Comparison of ENCODE assay signal across 1 cellular context in the genomic region with DNA sequence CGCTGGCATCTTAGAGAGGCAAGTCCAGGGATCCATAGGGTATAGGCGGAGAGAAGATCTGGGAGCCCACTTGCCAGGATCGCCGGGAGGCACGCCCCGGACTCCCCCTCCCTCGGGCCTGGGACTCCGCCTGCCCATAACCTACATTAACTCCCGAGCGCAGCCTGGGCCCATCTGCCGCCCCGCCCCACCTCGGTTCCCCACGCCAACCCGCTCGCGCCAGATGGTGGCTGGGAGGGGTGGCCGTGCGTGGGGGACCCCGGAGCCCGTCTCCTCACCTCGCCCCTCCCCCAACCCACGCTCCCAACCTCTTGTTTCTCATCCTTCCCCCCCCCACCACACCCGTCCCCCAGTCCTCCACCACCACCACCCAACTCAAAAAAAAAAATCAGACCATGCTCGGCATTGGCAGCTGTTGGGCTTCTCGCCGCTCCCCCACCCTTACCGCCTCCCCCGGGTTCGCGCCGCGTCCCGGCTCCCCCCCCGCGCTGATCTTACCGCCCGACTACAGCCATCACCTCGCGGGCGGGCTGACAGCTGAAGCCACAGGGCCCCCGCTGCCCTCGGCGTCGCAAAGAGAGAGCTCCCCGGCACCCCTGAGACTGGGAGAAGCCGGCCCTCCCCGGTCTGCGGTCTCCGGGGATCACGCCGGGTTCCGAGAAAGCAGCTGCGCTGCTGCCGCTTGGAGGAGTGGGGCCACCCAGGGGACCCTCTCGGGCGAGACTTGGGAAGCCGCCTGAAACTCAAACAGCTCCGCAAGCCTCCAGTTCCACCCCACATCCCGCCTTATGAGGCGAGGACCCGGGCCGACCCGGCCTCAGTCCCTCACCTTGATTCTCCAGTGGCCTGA.
TF ChIP-seq lines count a peak whose summit lies in the region.

No MANE protein-coding gene starts in this region.

TF ChIP-seq in K562, 482 proteins besides CTCF, POLR2A, EP300 and RAD21 (continues in another document):
- no peak for TF ChIP-seq CHCHD3 (CRISPR knock-in tag; IDR thresholded peaks at IDR 0.05)
- TF ChIP-seq WHSC1 (IDR thresholded peaks at IDR 0.05; ENCODE audit: low read length): no peak
- TF ChIP-seq, protein P1, sequence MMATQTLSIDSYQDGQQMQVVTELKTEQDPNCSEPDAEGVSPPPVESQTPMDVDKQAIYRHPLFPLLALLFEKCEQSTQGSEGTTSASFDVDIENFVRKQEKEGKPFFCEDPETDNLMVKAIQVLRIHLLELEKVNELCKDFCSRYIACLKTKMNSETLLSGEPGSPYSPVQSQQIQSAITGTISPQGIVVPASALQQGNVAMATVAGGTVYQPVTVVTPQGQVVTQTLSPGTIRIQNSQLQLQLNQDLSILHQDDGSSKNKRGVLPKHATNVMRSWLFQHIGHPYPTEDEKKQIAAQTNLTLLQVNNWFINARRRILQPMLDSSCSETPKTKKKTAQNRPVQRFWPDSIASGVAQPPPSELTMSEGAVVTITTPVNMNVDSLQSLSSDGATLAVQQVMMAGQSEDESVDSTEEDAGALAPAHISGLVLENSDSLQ (IDR thresholded peaks at IDR 0.05): peak; percentile 69
- TF ChIP-seq MTA2 (IDR thresholded peaks at IDR 0.05; ENCODE audit: low read depth): no peak
- no peak for TF ChIP-seq NR2F6 (CRISPR knock-in tag; IDR thresholded peaks at IDR 0.05)
- TF ChIP-seq TEAD1 (CRISPR knock-in tag; IDR thresholded peaks at IDR 0.05): no peak
- TF ChIP-seq, protein P2, sequence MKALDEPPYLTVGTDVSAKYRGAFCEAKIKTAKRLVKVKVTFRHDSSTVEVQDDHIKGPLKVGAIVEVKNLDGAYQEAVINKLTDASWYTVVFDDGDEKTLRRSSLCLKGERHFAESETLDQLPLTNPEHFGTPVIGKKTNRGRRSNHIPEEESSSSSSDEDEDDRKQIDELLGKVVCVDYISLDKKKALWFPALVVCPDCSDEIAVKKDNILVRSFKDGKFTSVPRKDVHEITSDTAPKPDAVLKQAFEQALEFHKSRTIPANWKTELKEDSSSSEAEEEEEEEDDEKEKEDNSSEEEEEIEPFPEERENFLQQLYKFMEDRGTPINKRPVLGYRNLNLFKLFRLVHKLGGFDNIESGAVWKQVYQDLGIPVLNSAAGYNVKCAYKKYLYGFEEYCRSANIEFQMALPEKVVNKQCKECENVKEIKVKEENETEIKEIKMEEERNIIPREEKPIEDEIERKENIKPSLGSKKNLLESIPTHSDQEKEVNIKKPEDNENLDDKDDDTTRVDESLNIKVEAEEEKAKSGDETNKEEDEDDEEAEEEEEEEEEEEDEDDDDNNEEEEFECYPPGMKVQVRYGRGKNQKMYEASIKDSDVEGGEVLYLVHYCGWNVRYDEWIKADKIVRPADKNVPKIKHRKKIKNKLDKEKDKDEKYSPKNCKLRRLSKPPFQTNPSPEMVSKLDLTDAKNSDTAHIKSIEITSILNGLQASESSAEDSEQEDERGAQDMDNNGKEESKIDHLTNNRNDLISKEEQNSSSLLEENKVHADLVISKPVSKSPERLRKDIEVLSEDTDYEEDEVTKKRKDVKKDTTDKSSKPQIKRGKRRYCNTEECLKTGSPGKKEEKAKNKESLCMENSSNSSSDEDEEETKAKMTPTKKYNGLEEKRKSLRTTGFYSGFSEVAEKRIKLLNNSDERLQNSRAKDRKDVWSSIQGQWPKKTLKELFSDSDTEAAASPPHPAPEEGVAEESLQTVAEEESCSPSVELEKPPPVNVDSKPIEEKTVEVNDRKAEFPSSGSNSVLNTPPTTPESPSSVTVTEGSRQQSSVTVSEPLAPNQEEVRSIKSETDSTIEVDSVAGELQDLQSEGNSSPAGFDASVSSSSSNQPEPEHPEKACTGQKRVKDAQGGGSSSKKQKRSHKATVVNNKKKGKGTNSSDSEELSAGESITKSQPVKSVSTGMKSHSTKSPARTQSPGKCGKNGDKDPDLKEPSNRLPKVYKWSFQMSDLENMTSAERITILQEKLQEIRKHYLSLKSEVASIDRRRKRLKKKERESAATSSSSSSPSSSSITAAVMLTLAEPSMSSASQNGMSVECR (CRISPR knock-in tag; IDR thresholded peaks at IDR 0.05): no peak
- TF ChIP-seq MEIS2 (IDR thresholded peaks at IDR 0.05; ENCODE audit: partially characterized antibody): peak; percentile 23
- no peak for TF ChIP-seq ZFPM2 (CRISPR knock-in tag; IDR thresholded peaks at IDR 0.05)
- TF ChIP-seq, protein P3, sequence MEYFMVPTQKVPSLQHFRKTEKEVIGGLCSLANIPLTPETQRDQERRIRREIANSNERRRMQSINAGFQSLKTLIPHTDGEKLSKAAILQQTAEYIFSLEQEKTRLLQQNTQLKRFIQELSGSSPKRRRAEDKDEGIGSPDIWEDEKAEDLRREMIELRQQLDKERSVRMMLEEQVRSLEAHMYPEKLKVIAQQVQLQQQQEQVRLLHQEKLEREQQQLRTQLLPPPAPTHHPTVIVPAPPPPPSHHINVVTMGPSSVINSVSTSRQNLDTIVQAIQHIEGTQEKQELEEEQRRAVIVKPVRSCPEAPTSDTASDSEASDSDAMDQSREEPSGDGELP (CRISPR knock-in tag; IDR thresholded peaks at IDR 0.05; ENCODE audit: borderline replicate concordance): 0 out of 2 replicates have a peak, but pooled peaks have one; percentile 9
- no peak for TF ChIP-seq MYNN (IDR thresholded peaks at IDR 0.05)
- TF ChIP-seq MYNN (CRISPR knock-in tag; IDR thresholded peaks at IDR 0.05): no peak
- TF ChIP-seq, protein P4, sequence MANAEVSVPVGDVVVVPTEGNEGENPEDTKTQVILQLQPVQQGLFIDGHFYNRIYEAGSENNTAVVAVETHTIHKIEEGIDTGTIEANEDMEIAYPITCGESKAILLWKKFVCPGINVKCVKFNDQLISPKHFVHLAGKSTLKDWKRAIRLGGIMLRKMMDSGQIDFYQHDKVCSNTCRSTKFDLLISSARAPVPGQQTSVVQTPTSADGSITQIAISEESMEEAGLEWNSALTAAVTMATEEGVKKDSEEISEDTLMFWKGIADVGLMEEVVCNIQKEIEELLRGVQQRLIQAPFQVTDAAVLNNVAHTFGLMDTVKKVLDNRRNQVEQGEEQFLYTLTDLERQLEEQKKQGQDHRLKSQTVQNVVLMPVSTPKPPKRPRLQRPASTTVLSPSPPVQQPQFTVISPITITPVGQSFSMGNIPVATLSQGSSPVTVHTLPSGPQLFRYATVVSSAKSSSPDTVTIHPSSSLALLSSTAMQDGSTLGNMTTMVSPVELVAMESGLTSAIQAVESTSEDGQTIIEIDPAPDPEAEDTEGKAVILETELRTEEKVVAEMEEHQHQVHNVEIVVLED (CRISPR knock-in tag; IDR thresholded peaks at IDR 0.05): no peak
- no peak for TF ChIP-seq NFIX (CRISPR knock-in tag; IDR thresholded peaks at IDR 0.05; ENCODE audit: low read depth)
- no peak for TF ChIP-seq LARP7 (IDR thresholded peaks at IDR 0.05)
- TF ChIP-seq MXI1 (IDR thresholded peaks at IDR 0.05; ENCODE audit: low read depth, low read length): no peak
- TF ChIP-seq, protein P5, sequence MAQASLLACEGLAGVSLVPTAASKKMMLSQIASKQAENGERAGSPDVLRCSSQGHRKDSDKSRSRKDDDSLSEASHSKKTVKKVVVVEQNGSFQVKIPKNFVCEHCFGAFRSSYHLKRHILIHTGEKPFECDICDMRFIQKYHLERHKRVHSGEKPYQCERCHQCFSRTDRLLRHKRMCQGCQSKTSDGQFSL (CRISPR knock-in tag; IDR thresholded peaks at IDR 0.05): no peak
- TF ChIP-seq, protein P5 (tag; IDR thresholded peaks at IDR 0.05): no peak
- TF ChIP-seq, protein P6, sequence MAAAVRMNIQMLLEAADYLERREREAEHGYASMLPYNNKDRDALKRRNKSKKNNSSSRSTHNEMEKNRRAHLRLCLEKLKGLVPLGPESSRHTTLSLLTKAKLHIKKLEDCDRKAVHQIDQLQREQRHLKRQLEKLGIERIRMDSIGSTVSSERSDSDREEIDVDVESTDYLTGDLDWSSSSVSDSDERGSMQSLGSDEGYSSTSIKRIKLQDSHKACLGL (CRISPR knock-in tag; IDR thresholded peaks at IDR 0.05; ENCODE audit: borderline replicate concordance, poor library complexity, severe bottlenecking): no peak
- no peak for TF ChIP-seq RBBP5 (IDR thresholded peaks at IDR 0.05; ENCODE audit: borderline replicate concordance, insufficient read depth, low read length, poor library complexity, severe bottlenecking)
- TF ChIP-seq L3MBTL2 (IDR thresholded peaks at IDR 0.05): 0 out of 2 replicates have a peak, but pooled peaks have one; percentile 31
- no peak for TF ChIP-seq YY1 (IDR thresholded peaks at IDR 0.05; ENCODE audit: borderline replicate concordance in 1 of 3, control insufficient read depth in 1 of 3, extremely low read depth in 1 of 3, insufficient read depth in 3 of 3, insufficient read length in 1 of 3, insufficient replicate concordance in 2 of 3, low read depth in 1 of 3, low read length in 2 of 3)
- 0 out of 2 replicates have a peak, but pooled peaks have one; percentile 27 for TF ChIP-seq POLR2G (IDR thresholded peaks at IDR 0.05; ENCODE audit: low read depth, low read length)
- TF ChIP-seq HMG20B (CRISPR knock-in tag; IDR thresholded peaks at IDR 0.05): no peak
- no peak for TF ChIP-seq FOXJ3 (CRISPR knock-in tag; IDR thresholded peaks at IDR 0.05)
- no peak for TF ChIP-seq ZNF121 (CRISPR knock-in tag; conservative IDR thresholded peaks at IDR 0.05)
- TF ChIP-seq CXXC5 (CRISPR knock-in tag; IDR thresholded peaks at IDR 0.05): 0 out of 2 replicates have a peak, but pooled peaks have one; percentile 13
- TF ChIP-seq DACH1 (IDR thresholded peaks at IDR 0.05; ENCODE audit: partially characterized antibody): no peak
- TF ChIP-seq SREBF2 (CRISPR knock-in tag; IDR thresholded peaks at IDR 0.05): no peak
- TF ChIP-seq SMARCE1 (IDR thresholded peaks at IDR 0.05): no peak
- TF ChIP-seq, protein P7, sequence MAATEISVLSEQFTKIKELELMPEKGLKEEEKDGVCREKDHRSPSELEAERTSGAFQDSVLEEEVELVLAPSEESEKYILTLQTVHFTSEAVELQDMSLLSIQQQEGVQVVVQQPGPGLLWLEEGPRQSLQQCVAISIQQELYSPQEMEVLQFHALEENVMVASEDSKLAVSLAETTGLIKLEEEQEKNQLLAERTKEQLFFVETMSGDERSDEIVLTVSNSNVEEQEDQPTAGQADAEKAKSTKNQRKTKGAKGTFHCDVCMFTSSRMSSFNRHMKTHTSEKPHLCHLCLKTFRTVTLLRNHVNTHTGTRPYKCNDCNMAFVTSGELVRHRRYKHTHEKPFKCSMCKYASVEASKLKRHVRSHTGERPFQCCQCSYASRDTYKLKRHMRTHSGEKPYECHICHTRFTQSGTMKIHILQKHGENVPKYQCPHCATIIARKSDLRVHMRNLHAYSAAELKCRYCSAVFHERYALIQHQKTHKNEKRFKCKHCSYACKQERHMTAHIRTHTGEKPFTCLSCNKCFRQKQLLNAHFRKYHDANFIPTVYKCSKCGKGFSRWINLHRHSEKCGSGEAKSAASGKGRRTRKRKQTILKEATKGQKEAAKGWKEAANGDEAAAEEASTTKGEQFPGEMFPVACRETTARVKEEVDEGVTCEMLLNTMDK (IDR thresholded peaks at IDR 0.05; ENCODE audit: borderline replicate concordance, insufficient read depth, low read depth, low read length, poor library complexity, severe bottlenecking): no peak
- TF ChIP-seq RBFOX2 (IDR thresholded peaks at IDR 0.05; ENCODE audit: low read depth, low read length): 0 out of 2 replicates have a peak, but pooled peaks have one; percentile 30
- TF ChIP-seq, protein P8, sequence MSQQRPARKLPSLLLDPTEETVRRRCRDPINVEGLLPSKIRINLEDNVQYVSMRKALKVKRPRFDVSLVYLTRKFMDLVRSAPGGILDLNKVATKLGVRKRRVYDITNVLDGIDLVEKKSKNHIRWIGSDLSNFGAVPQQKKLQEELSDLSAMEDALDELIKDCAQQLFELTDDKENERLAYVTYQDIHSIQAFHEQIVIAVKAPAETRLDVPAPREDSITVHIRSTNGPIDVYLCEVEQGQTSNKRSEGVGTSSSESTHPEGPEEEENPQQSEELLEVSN (IDR thresholded peaks at IDR 0.05; ENCODE audit: borderline replicate concordance in 1 of 2, extremely low read depth in 1 of 2, insufficient read depth in 1 of 2, insufficient read length in 1 of 2, low read depth in 1 of 2, low read length in 1 of 2, poor library complexity in 1 of 2, severe bottlenecking in 1 of 2): peak in 1 of 2 experiments; percentile 18
- no peak for TF ChIP-seq NEUROD1 (IDR thresholded peaks at IDR 0.05; ENCODE audit: borderline replicate concordance, low read depth, low read length, partially characterized antibody)
- TF ChIP-seq, protein P9, sequence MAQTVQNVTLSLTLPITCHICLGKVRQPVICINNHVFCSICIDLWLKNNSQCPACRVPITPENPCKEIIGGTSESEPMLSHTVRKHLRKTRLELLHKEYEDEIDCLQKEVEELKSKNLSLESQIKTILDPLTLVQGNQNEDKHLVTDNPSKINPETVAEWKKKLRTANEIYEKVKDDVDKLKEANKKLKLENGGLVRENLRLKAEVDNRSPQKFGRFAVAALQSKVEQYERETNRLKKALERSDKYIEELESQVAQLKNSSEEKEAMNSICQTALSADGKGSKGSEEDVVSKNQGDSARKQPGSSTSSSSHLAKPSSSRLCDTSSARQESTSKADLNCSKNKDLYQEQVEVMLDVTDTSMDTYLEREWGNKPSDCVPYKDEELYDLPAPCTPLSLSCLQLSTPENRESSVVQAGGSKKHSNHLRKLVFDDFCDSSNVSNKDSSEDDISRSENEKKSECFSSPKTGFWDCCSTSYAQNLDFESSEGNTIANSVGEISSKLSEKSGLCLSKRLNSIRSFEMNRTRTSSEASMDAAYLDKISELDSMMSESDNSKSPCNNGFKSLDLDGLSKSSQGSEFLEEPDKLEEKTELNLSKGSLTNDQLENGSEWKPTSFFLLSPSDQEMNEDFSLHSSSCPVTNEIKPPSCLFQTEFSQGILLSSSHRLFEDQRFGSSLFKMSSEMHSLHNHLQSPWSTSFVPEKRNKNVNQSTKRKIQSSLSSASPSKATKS (CRISPR knock-in tag; IDR thresholded peaks at IDR 0.05): no peak
- TF ChIP-seq KDM4B (IDR thresholded peaks at IDR 0.05; ENCODE audit: borderline replicate concordance in 2 of 2, low read depth in 1 of 2): 0 out of 4 replicates have a peak, but pooled peaks of 1 of the 2 experiments have one; percentile 37
- no peak for TF ChIP-seq BDP1 (IDR thresholded peaks at IDR 0.05; ENCODE audit: insufficient read depth, insufficient read length)
